Comparison of ENCODE assay signal across 18 cellular contexts in the genomic region with DNA sequence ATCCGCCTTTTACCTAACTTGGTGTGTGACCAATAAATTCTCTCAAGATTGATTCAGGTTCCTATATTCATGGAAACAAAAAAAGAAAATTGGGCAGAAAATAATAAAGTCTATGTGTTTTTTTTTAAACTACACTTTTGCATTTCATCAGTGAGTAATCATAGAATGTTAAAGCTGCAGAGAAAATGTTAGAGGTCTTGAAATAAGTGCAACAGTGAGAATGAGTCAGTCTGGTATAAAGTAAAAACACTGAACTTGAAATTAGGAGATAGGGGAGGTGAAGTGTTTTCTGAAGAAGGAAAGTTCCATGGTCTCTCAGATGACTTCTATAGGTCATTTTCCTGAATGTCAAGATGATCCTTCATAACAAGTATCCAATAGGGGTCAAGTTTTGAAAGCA.
DNase-seq lines count a peak whose midpoint lies in the region; ATAC-seq and TF ChIP-seq lines count a peak whose summit lies in the region.
"Had no signal": no experiment of that assay in that cellular context is flagged by ENCODE, and none has a peak within 500 bp of the region (broad histone marks: within the 10 kb centered on the region; RNA-seq: fewer than 3 reads in every experiment).

No MANE protein-coding gene starts in this region.

- intact Hi-C loops in IMR-90 (cut with micrococcal nuclease) = no loop called here

- POLR2A ChIA-PET in IMR-90 (lab: Charles Lee; ENCODE audit: unreplicated experiment) = no interaction called here

- no peak overlapping the region for H3K14ac ChIP-seq in IMR-90 (replicated peaks; ENCODE audit: low read depth, low read length)

- no peak overlapping the region for H3K4me2 ChIP-seq in IMR-90 (ENCODE audit: low read depth, low read length)
- H3K4me2 ChIP-seq: BLaER1 treated with 17β-estradiol and CSF1 and Interleukin-3, amounts not matched to agents 10 nM and 100 nM; KMS-11 had no signal

- H3K27me3 ChIP-seq in IMR-90 (ENCODE audit: control insufficient read depth, insufficient read depth, low read length) = peaks cover 5% of the 10 kb centered on the region; the same call in 1 of the 2 replicates
- H3K27me3 ChIP-seq: BLaER1 treated with 17β-estradiol and CSF1 and Interleukin-3, amounts not matched to agents 10 nM and 100 nM; MG63 had no signal

- peaks cover 11% of the 10 kb centered on the region for H3K4me1 Mint-ChIP-seq in chondrocyte (ENCODE audit: low read depth)

- H2BK120ac ChIP-seq in IMR-90 (ENCODE audit: low read depth, low read length) = no peak overlapping the region

- no peak overlapping the region for H4K5ac ChIP-seq in IMR-90 (ENCODE audit: low read depth, low read length)

- no peaks in the 10 kb centered on the region for H3K36me3 ChIP-seq in IMR-90 (ENCODE audit: control insufficient read depth, insufficient read depth, low read length)
- H3K36me3 ChIP-seq: BLaER1 treated with 17β-estradiol and CSF1 and Interleukin-3, amounts not matched to agents 10 nM and 100 nM; MG63 had no signal

- no peaks in the 10 kb centered on the region for H3K9me1 ChIP-seq in IMR-90 (ENCODE audit: insufficient read depth, low read length)

- no peak overlapping the region for H2AK9ac ChIP-seq in IMR-90 (replicated peaks; ENCODE audit: low read depth, low read length, poor library complexity)

- no peak for TF ChIP-seq RAD21 in IMR-90 (IDR thresholded peaks at IDR 0.05; ENCODE audit: low read length)

- no CpG with 5 or more reads among the region's 1 CpG for WGBS in IMR-90 (ENCODE audit: extremely low coverage in 2 of 2, insufficient read length in 1 of 2), 2 experiments

- no peak overlapping the region for H3K4ac ChIP-seq in IMR-90 (ENCODE audit: low read depth, low read length)

- no peak overlapping the region for H2AK5ac ChIP-seq in IMR-90 (ENCODE audit: low read depth, low read length)

- H3K27me3 Mint-ChIP-seq in chondrocyte (ENCODE audit: low read depth) = peaks cover 3% of the 10 kb centered on the region

- ATAC-seq in IMR-90 (ENCODE audit: low read depth) = peak; percentile 65
- no peak for ATAC-seq in HG02970 (IDR thresholded peaks at IDR 0.05; ENCODE audit: low FRiP score, unreplicated experiment)
- ATAC-seq in GM18907 (IDR thresholded peaks at IDR 0.05; ENCODE audit: unreplicated experiment) = no peak
- ATAC-seq: HCT116, Right ventricle myocardium inferior had no signal

- H2BK20ac ChIP-seq in IMR-90 (ENCODE audit: low read depth, low read length) = no peak overlapping the region

- no peaks in the 10 kb centered on the region for H4K20me1 ChIP-seq in IMR-90 (ENCODE audit: insufficient read depth, low read length)
- H4K20me1 ChIP-seq: BLaER1 treated with 17β-estradiol and CSF1 and Interleukin-3, amounts not matched to agents 10 nM and 100 nM had no signal

- in situ Hi-C loops in IMR-90 (cut with MboI; ENCODE audit: low sequenced_read_pairs) = no loop called here

- H3K56ac ChIP-seq in IMR-90 (ENCODE audit: extremely low read depth, insufficient read depth, low read length) = no peak overlapping the region

- no peak overlapping the region for H3K23ac ChIP-seq in IMR-90 (ENCODE audit: low read depth, low read length)

- H4K91ac ChIP-seq in IMR-90 (ENCODE audit: insufficient read depth, low read depth, low read length) = no peak overlapping the region

- no peaks in the 10 kb centered on the region for H3K4me1 ChIP-seq in IMR-90 (ENCODE audit: control insufficient read depth, insufficient read depth, low read length)
- H3K4me1 ChIP-seq: BLaER1 treated with 17β-estradiol and CSF1 and Interleukin-3, amounts not matched to agents 10 nM and 100 nM had no signal

- no peak overlapping the region for H4K8ac ChIP-seq in IMR-90 (ENCODE audit: low read depth in 2 of 2, low read length in 2 of 2)

- H3K18ac ChIP-seq in IMR-90 (ENCODE audit: low read depth, low read length) = no peak overlapping the region

- H3K27ac Mint-ChIP-seq in chondrocyte (ENCODE audit: unreplicated experiment) = peak overlapping the region; percentile 46

- H3K9ac ChIP-seq in IMR-90 (ENCODE audit: low read depth, low read length) = no peak overlapping the region
- H3K9ac ChIP-seq: BLaER1 treated with 17β-estradiol and CSF1 and Interleukin-3, amounts not matched to agents 10 nM and 100 nM; KMS-11 had no signal

- H3K27ac ChIP-seq in IMR-90 (ENCODE audit: insufficient read depth, low read length) = no peak overlapping the region
- H3K27ac ChIP-seq: BLaER1 treated with 17β-estradiol and CSF1 and Interleukin-3, amounts not matched to agents 10 nM and 100 nM; KMS-11 had no signal

- no peak for TF ChIP-seq POLR2A in IMR-90 (IDR thresholded peaks at IDR 0.05; ENCODE audit: low read depth, low read length)

- H3K9me3 ChIP-seq in IMR-90 (ENCODE audit: control insufficient read depth, insufficient read depth, low read length) = no peaks in the 10 kb centered on the region
- H3K9me3 ChIP-seq: BLaER1 treated with 17β-estradiol and CSF1 and Interleukin-3, amounts not matched to agents 10 nM and 100 nM; MG63 had no signal

- no peak overlapping the region for H2BK15ac ChIP-seq in IMR-90 (ENCODE audit: low read depth, low read length)

- peak; percentile 59 for DNase-seq in IMR-90
- no peak for DNase-seq in chondrocyte (ENCODE audit: low spot score)
- peak; percentile 1 for DNase-seq in myocyte (ENCODE audit: low read depth)
- no peak for DNase-seq in effector CD8-positive, alpha-beta T cell (lab: John Stamatoyannopoulos, UW)
- DNase-seq in hypothalamus (lab: John Stamatoyannopoulos, UW) = no peak
- DNase-seq: DMS 273 treated with DMSO at 0.1 percent for 48 hours, MG63, NCI-H1092 treated with DMSO at 0.1 percent for 48 hours, NCI-H187, NCI-H2171, NCI-H446 treated with DMSO at 0.1 percent for 48 hours, NCI-H748 treated with DMSO at 0.1 percent for 48 hours had no signal

- H3K9me3 Mint-ChIP-seq in chondrocyte (ENCODE audit: low read depth) = no peaks in the 10 kb centered on the region

- BruUV-seq in IMR-90 (replicated peaks; lab: Mats Ljungman, UMichigan) = no TSS peak

- H3K79me1 ChIP-seq in IMR-90 (ENCODE audit: low read depth in 1 of 2, low read length in 2 of 2) = no peaks in the 10 kb centered on the region

- no peaks in the 10 kb centered on the region for H3K36me3 Mint-ChIP-seq in chondrocyte (ENCODE audit: low read depth)

- H2BK5ac ChIP-seq in IMR-90 (ENCODE audit: low read depth, low read length, poor library complexity, severe bottlenecking) = no peak overlapping the region

- H3K4me3 Mint-ChIP-seq in chondrocyte (ENCODE audit: unreplicated experiment) = no peak overlapping the region

- dilution Hi-C loops in IMR-90 (cut with HindIII; ENCODE audit: low sequenced_read_pairs, unreplicated experiment) = no loop called here

- TF ChIP-seq CTCF in IMR-90 (conservative IDR thresholded peaks at IDR 0.05; ENCODE audit: low read depth, low read length) (no peak), chondrocyte (IDR thresholded peaks at IDR 0.05) (no peak)

- no peak overlapping the region for H2AFZ ChIP-seq in IMR-90 (replicated peaks; ENCODE audit: low read length, poor library complexity)

- no peak overlapping the region for H3K4me3 ChIP-seq in IMR-90 (ENCODE audit: insufficient read depth, low read depth, low read length)
- H3K4me3 ChIP-seq: BLaER1 treated with 17β-estradiol and CSF1 and Interleukin-3, amounts not matched to agents 10 nM and 100 nM; MG63 had no signal

- CTCF ChIA-PET in IMR-90 (lab: Yijun Ruan, JAX) = no interaction called here

TF ChIP-seq in IMR-90, 13 proteins besides CTCF, POLR2A, EP300 and RAD21:
- no peak for TF ChIP-seq RCOR1 (IDR thresholded peaks at IDR 0.05; ENCODE audit: insufficient replicate concordance, low read length)
- TF ChIP-seq MXI1 (IDR thresholded peaks at IDR 0.05; ENCODE audit: borderline replicate concordance, low read depth, low read length) = no peak

Comparison
In these comparisons a context has a peak if more than half of its experiments do, and no peak if none do; other contexts are left out.
1. DNase-seq: peak in IMR-90 (single experiment) and myocyte (single experiment); none in chondrocyte (single experiment), effector CD8-positive, alpha-beta T cell (single experiment) and hypothalamus (0 of 51).